Comparison of ENCODE assay signal across 10 cellular contexts in the genomic region with DNA sequence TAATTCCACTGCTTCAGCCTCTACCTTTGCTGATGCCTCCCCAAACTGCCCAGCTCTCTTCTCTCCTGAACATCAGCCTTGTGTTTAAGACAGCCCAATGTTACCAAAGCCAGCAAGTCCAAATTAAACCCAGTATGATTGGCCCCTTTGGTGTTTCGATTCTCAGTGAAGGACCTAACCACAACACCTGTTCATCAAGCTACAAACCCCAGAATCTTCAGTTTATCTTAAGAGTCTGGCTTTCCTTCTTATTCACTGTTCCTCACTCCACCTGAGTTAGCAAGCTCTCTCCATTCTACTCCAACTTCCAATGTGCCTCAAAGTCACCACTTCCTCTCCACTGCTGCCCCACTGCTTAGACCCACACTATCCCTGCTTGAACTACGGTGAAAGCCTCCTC. TPM values are rescaled to one million over a fixed set of nuclear protein-coding genes. Genes with fewer than 3 reads are reported as not detected.
A peak's percentile ranks its signal among the peaks of the same experiment; 100 is the strongest.
DNase-seq lines count a peak whose midpoint lies in the region; ATAC-seq, FAIRE-seq and TF ChIP-seq lines count a peak whose summit lies in the region.
"Had no signal": no experiment of that assay in that cellular context is flagged by ENCODE, and none has a peak within 500 bp of the region (broad histone marks: within the 10 kb centered on the region; RNA-seq: fewer than 3 reads in every experiment).

No MANE protein-coding gene starts in this region.

- peaks cover 30% of the 10 kb centered on the region for H3K4me1 ChIP-seq in A549
- H3K4me1 ChIP-seq: BE2C, psoas muscle had no signal

- H3K4me3 ChIP-seq in A549, result no peak overlapping the region
- H3K4me3 ChIP-seq in Jurkat, Clone E6-1 (ENCODE audit: low read length), result no peak overlapping the region
- H3K4me3 ChIP-seq: psoas muscle had no signal

- H3K27me3 Mint-ChIP-seq in MCF 10A (ENCODE audit: insufficient read depth, unreplicated experiment), result no peaks in the 10 kb centered on the region

- CTCF ChIA-PET in A549 (lab: Yijun Ruan, JAX) (no interaction called here), MCF 10A (lab: Yijun Ruan, JAX) (interaction anchor here (0.6 to 0.9 kb wide), 3 partner anchors 54 to 116 kb away, joined by 3 to 5 read pairs (median 4); no protein-coding TSS in a partner anchor)

- no peak for TF ChIP-seq CTCF in A549 (IDR thresholded peaks at IDR 0.05)
- TF ChIP-seq CTCF in MCF 10A (IDR thresholded peaks at IDR 0.05; ENCODE audit: unreplicated experiment), result no peak

- H3K9me3 ChIP-seq in A549, result no peaks in the 10 kb centered on the region
- H3K9me3 ChIP-seq: BE2C, psoas muscle had no signal

- no peak for TF ChIP-seq EP300 in A549 (IDR thresholded peaks at IDR 0.05)

- no peaks in the 10 kb centered on the region for H3K36me3 Mint-ChIP-seq in MCF 10A (ENCODE audit: insufficient read depth, unreplicated experiment)

- no peak overlapping the region for H3K27ac Mint-ChIP-seq in MCF 10A (ENCODE audit: low read depth, unreplicated experiment)

- no peak for TF ChIP-seq POLR2A in A549 (IDR thresholded peaks at IDR 0.05; ENCODE audit: low read length)

- POLR2A ChIA-PET in A549 (lab: Yijun Ruan, JAX), result no interaction called here
- POLR2A ChIA-PET in MCF 10A (lab: Yijun Ruan, JAX), result interaction anchor here (0.6 to 7.1 kb wide), 17 partner anchors 9 to 515 kb away, joined by 3 to 65 read pairs (median 4); partner anchors contain the start of gene ITPKB

- DNase-seq in A549 (ENCODE audit: low read depth in 1 of 2, low spot score in 1 of 2), result no peak
- peak; percentile 74 for DNase-seq in Jurkat, Clone E6-1 (ENCODE audit: low read depth, low spot score)
- DNase-seq in stimulated activated CD4-positive, alpha-beta T cell treated with anti-CD3 and anti-CD28 coated beads, Interleukin-4, amount 100 ng/mL, for 24 hours, result no peak
- DNase-seq in Right ventricle myocardium superior, result no peak
- no peak for DNase-seq in MCF 10A (ENCODE audit: unreplicated experiment)
- DNase-seq: BE2C, psoas muscle had no signal

- 71% methylated on average over 2 of the region's 2 CpGs for WGBS in A549 (ENCODE audit: missing lambda C conversion rate)

- BruUV-seq in MCF 10A (replicated peaks; lab: Mats Ljungman, UMichigan), result no TSS peak

- intact Hi-C loops in Right ventricle myocardium superior (cut with DNase I), result no loop called here
- intact Hi-C loops in MCF 10A (cut with micrococcal nuclease), result loop anchor here (5.0 kb wide), 1 partner anchor 107 kb away; no protein-coding TSS in a partner anchor

- H3K4me1 Mint-ChIP-seq in MCF 10A (ENCODE audit: insufficient read depth, unreplicated experiment), result peaks cover 37% of the 10 kb centered on the region

- FAIRE-seq in A549 (lab: Jason Lieb, UNC), result no peak

- no peak for TF ChIP-seq RAD21 in A549 (conservative IDR thresholded peaks at IDR 0.05 in 1 of 2, IDR thresholded peaks at IDR 0.05 in 1 of 2)

- ATAC-seq in A549 (peak; percentile 22 to 44; a peak in 3 of 6 replicates), GM18858 (IDR thresholded peaks at IDR 0.05; ENCODE audit: unreplicated experiment) (peak; percentile 86), HG02642 (IDR thresholded peaks at IDR 0.05; ENCODE audit: poor library complexity, unreplicated experiment) (peak; percentile 87), Right ventricle myocardium superior (ENCODE audit: poor library complexity) (no peak), HG03097 (IDR thresholded peaks at IDR 0.05; ENCODE audit: low FRiP score, unreplicated experiment) (no peak)
- ATAC-seq: psoas muscle had no signal

- peak overlapping the region; percentile 57 for H3K4me2 ChIP-seq in A549

- H3K4me3 Mint-ChIP-seq in MCF 10A (ENCODE audit: unreplicated experiment), result no peak overlapping the region

- peak overlapping the region; percentile 56 to 83 for H3K27ac ChIP-seq in A549
- H3K27ac ChIP-seq: psoas muscle had no signal

- no peaks in the 10 kb centered on the region for H3K9me3 Mint-ChIP-seq in MCF 10A (ENCODE audit: unreplicated experiment)

TF ChIP-seq in A549, 52 proteins besides CTCF, POLR2A, EP300 and RAD21:
- TF ChIP-seq BHLHE40 (IDR thresholded peaks at IDR 0.05; ENCODE audit: low read depth, low read length) (no peak), CHD2 (IDR thresholded peaks at IDR 0.05; ENCODE audit: low read length, partially characterized antibody) (no peak)

RNA-seq across cellular contexts. Expression of gene ITPKB, which starts 25.5 kb away (rescaled TPM):
- polyA plus RNA-seq in A549 (2011; rRNA removed) (1.7 and 2.1 TPM in 2 replicates), A549 (2017; fragmentation: RNase III; extraction: RNeasy Plus Mini Kit Qiagen cat#74134 plus additional on column Dnase treatment) (1.8 to 2.8 TPM (median 2.6 TPM) in 3 replicates)
- 0.74 and 1.1 TPM in 2 replicates for polyA plus RNA-seq in A549 (2012; cell fraction: cytosol; rRNA removed)
- 1.7 and 1.9 TPM in 2 replicates for polyA plus RNA-seq in A549 (2012; cell fraction: nucleus; rRNA removed)
- polyA minus RNA-seq in A549 (2011; rRNA and poly(A)+ RNA removed), result 4.9 and 5.6 TPM in 2 replicates
- 9.5 TPM for polyA plus RNA-seq in Jurkat, Clone E6-1 (2012; ENCODE audit: insufficient read depth, insufficient read length)
- total RNA-seq in Right ventricle myocardium superior (21.2 TPM), MCF 10A (2022) (9.5 and 12.6 TPM in 2 replicates)

Comparison
In these comparisons a context has a peak if more than half of its experiments do, and no peak if none do; other contexts are left out.
1. ATAC-seq: peak in A549 (2 of 2), GM18858 (single experiment) and HG02642 (single experiment); none in Right ventricle myocardium superior (single experiment) and HG03097 (single experiment).